ENCODE assay signal across 27 cellular contexts in genomic region chr1:235351898-235352297, GRCh38.
"Had no signal": no experiment of that assay in that cellular context is flagged by ENCODE, and none has a peak within 500 bp of the region (broad histone marks: within the 10 kb centered on the region; RNA-seq: fewer than 3 reads in every experiment).

No MANE protein-coding gene starts in this region.

- H3K4me1 ChIP-seq: ascending aorta, breast epithelium, colonic mucosa, esophagus squamous epithelium, gastroesophageal sphincter had no signal

- FAIRE-seq: endometrium, endothelial cell of umbilical vein had no signal

- H3K27ac ChIP-seq: ascending aorta, breast epithelium, cardiac muscle cell, colonic mucosa, epithelial cell of prostate, esophagus squamous epithelium, gastroesophageal sphincter had no signal

- DNase-seq: activated CD4-positive, alpha-beta memory T cell treated with anti-CD3 and anti-CD28 coated beads, Interleukin-2, amount 10 ng/mL, durations not matched to agents 7 days and 5 days; activated CD4-positive, alpha-beta T cell treated with anti-CD3 and anti-CD28 coated beads for 36 hours; activated CD4-positive, alpha-beta T cell treated with anti-CD3 and anti-CD28 coated beads, Interleukin-2, amount 10 ng/mL, durations not matched to agents 24 days and 14 days; activated CD4-positive, CD25-positive, alpha-beta regulatory T cell; activated CD4-positive, CD25-positive, alpha-beta regulatory T cell treated with anti-CD3 and anti-CD28 coated beads, Interleukin-2, amount 50 U/mL, for 72 hours; activated CD8-positive, alpha-beta memory T cell treated with anti-CD3 and anti-CD28 coated beads, Interleukin-2, amount 50 U/mL, for 48 hours; activated gamma-delta T cell; activated naive CD4-positive, alpha-beta T cell; activated naive CD4-positive, alpha-beta T cell treated with anti-CD3 and anti-CD28 coated beads, Interleukin-2, amount 10 ng/mL, durations not matched to agents 7 days and 5 days; activated naive CD8-positive, alpha-beta T cell treated with anti-CD3 and anti-CD28 coated beads, Interleukin-2, amount 10 ng/mL, durations not matched to agents 7 days and 5 days; activated T-cell treated with anti-CD3 and anti-CD28 coated beads for 4 hours; activated T-cell treated with anti-CD3 and anti-CD28 coated beads, Interleukin-2, amount 50 U/mL, for 24 hours; activated T-cell treated with anti-CD3 and anti-CD28 coated beads, Interleukin-2, amount 50 U/mL, for 72 hours; central memory CD4-positive, alpha-beta T cell; cerebellar nuclear complex; colonic mucosa; effector CD8-positive, alpha-beta T cell; esophagus squamous epithelium; T-helper 2 cell had no signal

- ATAC-seq: activated CD4-positive, alpha-beta T cell treated with anti-CD3 and anti-CD28 coated beads for 36 hours; activated naive CD4-positive, alpha-beta T cell treated with anti-CD3 and anti-CD28 coated beads, Interleukin-2, amount 50 U/mL, for 72 hours; activated T-cell treated with anti-CD3 and anti-CD28 coated beads, Interleukin-2, amount 50 U/mL, for 72 hours; gastroesophageal sphincter had no signal

- H3K27me3 ChIP-seq: ascending aorta, breast epithelium, cardiac muscle cell, colonic mucosa, esophagus squamous epithelium, gastroesophageal sphincter had no signal

- H3K4me3 ChIP-seq: ascending aorta, breast epithelium, cardiac muscle cell, colonic mucosa, esophagus squamous epithelium, gastroesophageal sphincter had no signal

- H3K36me3 ChIP-seq: ascending aorta, breast epithelium, cardiac muscle cell, colonic mucosa had no signal

- H3K9me3 ChIP-seq: ascending aorta, breast epithelium, colonic mucosa, esophagus squamous epithelium, gastroesophageal sphincter had no signal
